ENCODE assay signal across 9 cellular contexts in genomic region chr2:46873632-46874068, GRCh38. TPM values are rescaled to one million over a fixed set of nuclear protein-coding genes. Genes with fewer than 3 reads are reported as not detected.
A peak's percentile ranks its signal among the peaks of the same experiment; 100 is the strongest.
DNase-seq lines count a peak whose midpoint lies in the region; ATAC-seq lines count a peak whose summit lies in the region.
"Had no signal": no experiment of that assay in that cellular context is flagged by ENCODE, and none has a peak within 500 bp of the region (broad histone marks: within the 10 kb centered on the region; RNA-seq: fewer than 3 reads in every experiment).

No MANE protein-coding gene starts in this region.

- no peaks in the 10 kb centered on the region for H3K27me3 ChIP-seq in MG63

- peak overlapping the region; percentile 24 for H3K27ac ChIP-seq in angular gyrus (ENCODE audit: low read depth, low read length)

- no peak overlapping the region for H3K4me3 ChIP-seq in MG63
- H3K4me3 ChIP-seq: HAP-1 had no signal

- H3K36me3 ChIP-seq in MG63: no peaks in the 10 kb centered on the region
- H3K36me3 ChIP-seq: HAP-1 had no signal

- no peak for ATAC-seq in GM21390 (IDR thresholded peaks at IDR 0.05; ENCODE audit: unreplicated experiment)

- DNase-seq in CD1c-positive myeloid dendritic cell (ENCODE audit: extremely low spot score): peak; percentile 70
- DNase-seq in MG63: peak; percentile 90
- peak; percentile 96 for DNase-seq in iris pigment epithelial cell (ENCODE audit: low read depth)
- peak; percentile 23 for DNase-seq in stimulated activated CD4-positive, alpha-beta T cell treated with anti-CD3 and anti-CD28 coated beads, Interleukin-4, amount 100 ng/mL, for 24 hours
- DNase-seq in NCI-H524 (lab: John Stamatoyannopoulos, UW): no peak
- DNase-seq in cortex of kidney (lab: John Stamatoyannopoulos, UW): no peak

- H3K9me3 ChIP-seq in MG63: peaks cover 5% of the 10 kb centered on the region
- H3K9me3 ChIP-seq: HAP-1 had no signal

RNA-seq across cellular contexts. Expression of gene MCFD2, which starts 42.0 kb away (rescaled TPM):
- 165 and 174 TPM in 2 replicates for total RNA-seq in MG63 (2014; rRNA removed; shearing (Covaris generic); ENCODE audit: low replicate concordance)

Comparison
In these comparisons a context has a peak if more than half of its experiments do, and no peak if none do; other contexts are left out.
1. DNase-seq: peak in CD1c-positive myeloid dendritic cell (single experiment), MG63 (single experiment), iris pigment epithelial cell (single experiment) and stimulated activated CD4-positive, alpha-beta T cell treated with anti-CD3 and anti-CD28 coated beads, Interleukin-4, amount 100 ng/mL, for 24 hours (single experiment); none in NCI-H524 (0 of 2) and cortex of kidney (single experiment).